19 cellular contexts compared by ENCODE assay signal in genomic region chr10:125627646-125628045, GRCh38. TPM values are rescaled to one million over a fixed set of nuclear protein-coding genes. Genes with fewer than 3 reads are reported as not detected.
"Had no signal": no experiment of that assay in that cellular context is flagged by ENCODE, and none has a peak within 500 bp of the region (broad histone marks: within the 10 kb centered on the region; RNA-seq: fewer than 3 reads in every experiment).

No MANE protein-coding gene starts in this region.

- DNase-seq: IMR-90, Kasumi-1, KG1, MM.1S, NCI-H1105, NCI-H1417, NCI-H1436 treated with DMSO at 0.1 percent for 48 hours, NCI-H1694, NCI-H187 treated with DMSO at 0.1 percent for 48 hours, NCI-H2029 treated with DMSO at 0.1 percent for 48 hours, NCI-H345, NCI-H446 treated with DMSO at 0.1 percent for 48 hours, NCI-H510A treated with DMSO at 0.1 percent for 48 hours, SHP77 had no signal

- ATAC-seq: HepG2 had no signal

- H3K27ac ChIP-seq: RWPE1 had no signal

RNA-seq across cellular contexts. Expression of gene TEX36, which starts 55.3 kb away (rescaled TPM):
- total RNA-seq: HepG2; HT1080; IMR-90; SK-MEL-5; T-helper 1 cell treated with Interleukin-12 subunit alpha and Interleukin-12 subunit beta and Interleukin-4 antibody, amounts not matched to agents 30 ng/mL and 1 ng/mL, for 36 hours had no signal
- polyA plus RNA-seq: HepG2, IMR-90 had no signal
